Comparison of ENCODE assay signal across 20 cellular contexts in the genomic region with DNA sequence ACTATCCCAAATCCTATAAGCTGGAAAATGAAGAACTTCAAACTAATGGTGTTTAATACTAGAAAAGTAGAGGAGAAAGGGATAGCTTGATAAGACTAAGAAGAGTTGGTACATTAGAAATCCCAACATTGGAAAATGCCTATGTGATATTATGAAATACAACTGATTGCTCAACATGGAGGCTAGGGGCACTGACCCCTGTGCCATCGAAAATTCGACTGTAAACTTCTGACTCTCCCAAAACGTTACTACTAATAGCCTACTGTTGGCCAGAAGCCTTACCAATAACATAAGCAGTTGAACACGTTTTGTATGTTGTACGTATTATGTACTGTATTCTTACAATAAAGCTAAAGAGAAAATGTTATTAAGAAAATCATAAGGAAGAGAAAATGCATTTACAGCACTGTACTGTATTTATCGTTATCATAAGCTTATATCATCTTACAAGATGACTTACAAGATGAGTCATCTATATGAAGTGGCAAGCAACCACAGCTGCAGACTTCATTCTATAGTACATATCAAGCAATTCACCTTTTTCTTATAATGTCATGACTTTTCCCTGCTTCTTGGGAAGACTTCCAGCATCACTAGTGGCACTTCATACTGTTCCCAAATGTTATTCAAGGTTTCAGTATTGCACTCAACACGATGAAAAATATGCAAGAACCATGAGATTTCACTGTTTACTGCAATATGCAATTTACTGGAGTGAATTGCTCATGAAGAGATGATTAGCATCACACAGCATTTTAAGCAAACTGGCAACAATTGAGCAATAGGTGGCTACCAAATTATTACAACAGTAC. TPM values are rescaled to one million over a fixed set of nuclear protein-coding genes. Genes with fewer than 3 reads are reported as not detected.
A peak's percentile ranks its signal among the peaks of the same experiment; 100 is the strongest.
DNase-seq lines count a peak whose midpoint lies in the region; ATAC-seq and FAIRE-seq lines count a peak whose summit lies in the region.
"Had no signal": no experiment of that assay in that cellular context is flagged by ENCODE, and none has a peak within 500 bp of the region (broad histone marks: within the 10 kb centered on the region; RNA-seq: fewer than 3 reads in every experiment).

No MANE protein-coding gene starts in this region.

- peaks cover 74% of the 10 kb centered on the region for H3K36me3 ChIP-seq in CD4-positive, CD25-positive, alpha-beta regulatory T cell (ENCODE audit: control insufficient read depth, insufficient read depth, low read length)

- peak overlapping the region in 2 of 3 donors; percentile 14 to 40 for H3K27ac Mint-ChIP-seq in CD4-positive, CD25-positive, alpha-beta regulatory T cell

- peak; percentile 13 for FAIRE-seq in TTC549 (lab: Jason Lieb, UNC)

- no peak overlapping the region for H3K4me3 Mint-ChIP-seq in CD4-positive, CD25-positive, alpha-beta regulatory T cell
- H3K4me3 Mint-ChIP-seq: activated B cell treated with CpG ODN at 0.5 μM for 24 hours, nephron had no signal

- H3K27ac ChIP-seq in CD4-positive, CD25-positive, alpha-beta regulatory T cell (ENCODE audit: insufficient read depth, low read length, poor library complexity, severe bottlenecking) = no peak overlapping the region
- H3K27ac ChIP-seq: BLaER1, colonic mucosa, stomach, vagina had no signal

- H3K36me3 Mint-ChIP-seq in CD4-positive, CD25-positive, alpha-beta regulatory T cell = peaks cover 47% of the 10 kb centered on the region

- ATAC-seq in CD4-positive, CD25-positive, alpha-beta regulatory T cell (ENCODE audit: low read depth in 2 of 2) = no peak
- no peak for ATAC-seq in HG03039 (IDR thresholded peaks at IDR 0.05; ENCODE audit: unreplicated experiment)

- H3K4me1 ChIP-seq in CD4-positive, CD25-positive, alpha-beta regulatory T cell (ENCODE audit: control insufficient read depth, insufficient read depth, low read length, poor library complexity, severe bottlenecking) = no peaks in the 10 kb centered on the region
- H3K4me1 ChIP-seq: BLaER1, colonic mucosa, HAP-1, vagina had no signal

- H3K27me3 ChIP-seq in CD4-positive, CD25-positive, alpha-beta regulatory T cell (ENCODE audit: control insufficient read depth, insufficient read depth, low read length) = no peaks in the 10 kb centered on the region
- H3K27me3 ChIP-seq: BLaER1, colonic mucosa, stomach, vagina had no signal

- peak in 1 of 3 donors; percentile 19 for DNase-seq in CD4-positive, CD25-positive, alpha-beta regulatory T cell
- DNase-seq in HCEC 1CT (peak; percentile 60), inferior parietal cortex (ENCODE audit: extremely low spot score) (peak; percentile 7), NAMALWA (ENCODE audit: low spot score) (no peak)
- DNase-seq in central memory CD4-positive, alpha-beta T cell = no peak
- DNase-seq: activated B cell treated with CpG ODN at 0.5 μM for 24 hours, amniotic stem cell, colonic mucosa, DMS79, KBM-7, NCI-H146, NCI-H510A, stomach had no signal

- H3K27me3 Mint-ChIP-seq in CD4-positive, CD25-positive, alpha-beta regulatory T cell = no peaks in the 10 kb centered on the region
- H3K27me3 Mint-ChIP-seq: activated B cell treated with CpG ODN at 0.5 μM for 24 hours had no signal

- H3K9me3 Mint-ChIP-seq in CD4-positive, CD25-positive, alpha-beta regulatory T cell = no peaks in the 10 kb centered on the region
- H3K9me3 Mint-ChIP-seq: activated B cell treated with CpG ODN at 0.5 μM for 24 hours, nephron had no signal

- H3K4me3 ChIP-seq in CD4-positive, CD25-positive, alpha-beta regulatory T cell (ENCODE audit: low read depth, low read length) = no peak overlapping the region
- H3K4me3 ChIP-seq: BLaER1, colonic mucosa, HAP-1, lung, stomach, vagina had no signal

- peaks cover 0 to 3% (median 1%) of the 10 kb centered on the region in 4 donors for H3K4me1 Mint-ChIP-seq in CD4-positive, CD25-positive, alpha-beta regulatory T cell
- H3K4me1 Mint-ChIP-seq: activated B cell treated with CpG ODN at 0.5 μM for 24 hours, nephron had no signal

- no peaks in the 10 kb centered on the region for H3K9me3 ChIP-seq in CD4-positive, CD25-positive, alpha-beta regulatory T cell (ENCODE audit: control insufficient read depth in 2 of 2, low read length in 2 of 2)
- H3K9me3 ChIP-seq: BLaER1, colonic mucosa, HAP-1, stomach, vagina had no signal

RNA-seq across cellular contexts. Expression of a gene that starts 12.9 kb away (rescaled TPM):
- total RNA-seq in CD4-positive, CD25-positive, alpha-beta regulatory T cell = 18.0 TPM
- polyA plus RNA-seq in CD4-positive, CD25-positive, alpha-beta regulatory T cell = 1 to 10 TPM in 1 of 4 donors, under 1 TPM in 2, not detected in 1; 0.10 to 1.4 (median 0.82) TPM

RNA-seq across cellular contexts. Expression of a gene that starts 55.3 kb away (rescaled TPM):
- total RNA-seq in CD4-positive, CD25-positive, alpha-beta regulatory T cell = 114 TPM
- polyA plus RNA-seq in CD4-positive, CD25-positive, alpha-beta regulatory T cell = 100 to 1,000 TPM; 158 to 227 (median 205) TPM

RNA-seq across cellular contexts. Expression of a gene that starts 55.5 kb away (rescaled TPM):
- total RNA-seq in CD4-positive, CD25-positive, alpha-beta regulatory T cell = 43.3 TPM
- 10 to 100 TPM; 25.9 to 29.0 (median 27.0) TPM for polyA plus RNA-seq in CD4-positive, CD25-positive, alpha-beta regulatory T cell

Comparison
In these comparisons a context has a peak if more than half of its experiments do, and no peak if none do; other contexts are left out.
1. DNase-seq: peak in HCEC 1CT (single experiment) and inferior parietal cortex (single experiment); none in central memory CD4-positive, alpha-beta T cell (single experiment) and NAMALWA (single experiment).